14 cellular contexts compared by ENCODE assay signal in genomic region chr18:5972298-5972697, GRCh38.
DNase-seq lines count a peak whose midpoint lies in the region; ATAC-seq, FAIRE-seq and TF ChIP-seq lines count a peak whose summit lies in the region.
"Had no signal": no experiment of that assay in that cellular context is flagged by ENCODE, and none has a peak within 500 bp of the region (broad histone marks: within the 10 kb centered on the region; RNA-seq: fewer than 3 reads in every experiment).

No MANE protein-coding gene starts in this region.

- no peaks in the 10 kb centered on the region for H3K79me1 ChIP-seq in H1 (ENCODE audit: low read depth, low read length)

- H4K8ac ChIP-seq in H1 (ENCODE audit: extremely low read depth, insufficient read depth, low read length), result no peak overlapping the region

- peaks cover 0 to 11% (median 4%) of the 10 kb centered on the region in 4 experiments; a peak in 6 of 7 replicates for H3K4me1 ChIP-seq in H1 (replicated peaks in 1 of 4; ENCODE audit: control insufficient read depth in 3 of 4, insufficient read depth in 4 of 4, low read length in 3 of 4)
- no peaks in the 10 kb centered on the region for H3K4me1 ChIP-seq in smooth muscle cell (ENCODE audit: low read depth)
- no peaks in the 10 kb centered on the region for H3K4me1 ChIP-seq in mammary epithelial cell (ENCODE audit: insufficient read depth, low read length)

- H2BK120ac ChIP-seq in H1 (replicated peaks; ENCODE audit: low read depth, low read length), result no peak overlapping the region

- H3K36me3 ChIP-seq in H1 (ENCODE audit: control insufficient read depth in 2 of 4, insufficient read depth in 4 of 4, low read length in 3 of 4) (no peaks in the 10 kb centered on the region), smooth muscle cell (ENCODE audit: low read depth) (no peaks in the 10 kb centered on the region), mammary epithelial cell (ENCODE audit: insufficient read depth, low read length) (no peaks in the 10 kb centered on the region)
- H3K36me3 ChIP-seq: neutrophil had no signal

- H3K9me3 ChIP-seq in H1 (ENCODE audit: insufficient read depth in 2 of 2, low read depth in 1 of 2, low read length in 1 of 2) (no peaks in the 10 kb centered on the region), smooth muscle cell (replicated peaks; ENCODE audit: low read depth) (no peaks in the 10 kb centered on the region), mammary epithelial cell (replicated peaks; ENCODE audit: insufficient read depth, low read length) (peaks cover 36% of the 10 kb centered on the region)
- H3K9me3 ChIP-seq: neutrophil had no signal

- H3K27ac ChIP-seq in H1 (ENCODE audit: low read depth, low read length) (no peak overlapping the region), smooth muscle cell (ENCODE audit: low read depth) (no peak overlapping the region), mammary epithelial cell (ENCODE audit: insufficient read depth, low read depth, low read length) (no peak overlapping the region)
- H3K27ac ChIP-seq: neutrophil had no signal

- no peak for TF ChIP-seq POLR2A in H1 (IDR thresholded peaks at IDR 0.05; ENCODE audit: control extremely low read depth in 1 of 2, low read depth in 2 of 2, low read length in 2 of 2)

- H3K4me3 ChIP-seq in H1 (ENCODE audit: extremely low read depth in 1 of 4, insufficient read depth in 2 of 4, low read depth in 3 of 4, low read length in 4 of 4), result no peak overlapping the region
- H3K4me3 ChIP-seq in smooth muscle cell, result no peak overlapping the region
- no peak overlapping the region for H3K4me3 ChIP-seq in mammary epithelial cell (replicated peaks in 1 of 3; ENCODE audit: insufficient read depth in 1 of 3, low read depth in 2 of 3, low read length in 3 of 3)

- H3K4me1 Mint-ChIP-seq in glutamatergic neuron (ENCODE audit: low read depth, unreplicated experiment), result peaks cover 19% of the 10 kb centered on the region
- peaks cover 15% of the 10 kb centered on the region for H3K4me1 Mint-ChIP-seq in type B pancreatic cell (ENCODE audit: unreplicated experiment)

- no peaks in the 10 kb centered on the region for H3K79me2 ChIP-seq in H1 (ENCODE audit: control insufficient read depth in 1 of 2, insufficient read depth in 2 of 2, low read length in 2 of 2)
- H3K79me2 ChIP-seq in smooth muscle cell (ENCODE audit: low read depth), result no peaks in the 10 kb centered on the region
- H3K79me2 ChIP-seq in mammary epithelial cell (ENCODE audit: insufficient read depth, low read length), result no peaks in the 10 kb centered on the region

- ATAC-seq in GM18858 (IDR thresholded peaks at IDR 0.05; ENCODE audit: unreplicated experiment) (peak; percentile 38), GM21423 (IDR thresholded peaks at IDR 0.05; ENCODE audit: unreplicated experiment) (peak; percentile 53), HG03045 (IDR thresholded peaks at IDR 0.05; ENCODE audit: unreplicated experiment) (peak; percentile 45)
- ATAC-seq: Panc1 had no signal

- peaks cover 9% of the 10 kb centered on the region for H3F3A ChIP-seq in smooth muscle cell (ENCODE audit: low read depth)

- no peak for TF ChIP-seq EP300 in H1 (IDR thresholded peaks at IDR 0.05; ENCODE audit: borderline replicate concordance in 1 of 2, low read depth in 2 of 2, low read length in 2 of 2)

- dilution Hi-C loops in mammary epithelial cell (cut with HindIII; ENCODE audit: low sequenced_read_pairs), result no loop called here

- H4K20me1 ChIP-seq in H1 (replicated peaks in 1 of 2; ENCODE audit: control insufficient read depth in 1 of 2, insufficient read depth in 2 of 2, low read length in 2 of 2) (no peaks in the 10 kb centered on the region), smooth muscle cell (ENCODE audit: low read depth) (no peaks in the 10 kb centered on the region), mammary epithelial cell (ENCODE audit: insufficient read depth, low read length) (no peaks in the 10 kb centered on the region)

- H3K36me3 Mint-ChIP-seq in glutamatergic neuron (ENCODE audit: unreplicated experiment) (no peaks in the 10 kb centered on the region), type B pancreatic cell (no peaks in the 10 kb centered on the region)

- H3K9ac ChIP-seq in H1 (replicated peaks in 1 of 4; ENCODE audit: extremely low read depth in 1 of 4, low read depth in 3 of 4, low read length in 3 of 4), result no peak overlapping the region
- no peak overlapping the region for H3K9ac ChIP-seq in smooth muscle cell (ENCODE audit: low read depth)
- H3K9ac ChIP-seq in mammary epithelial cell (ENCODE audit: insufficient read depth, low read length), result no peak overlapping the region

- no peak overlapping the region for H3K4ac ChIP-seq in H1 (replicated peaks; ENCODE audit: insufficient read length, low read depth, low read length)

- H3K27me3 ChIP-seq in H1 (replicated peaks in 1 of 4; ENCODE audit: control insufficient read depth in 3 of 4, extremely low read depth in 1 of 4, insufficient read depth in 3 of 4, low read length in 3 of 4) (no peaks in the 10 kb centered on the region), smooth muscle cell (ENCODE audit: low read depth) (no peaks in the 10 kb centered on the region), mammary epithelial cell (ENCODE audit: insufficient read depth, low read length) (no peaks in the 10 kb centered on the region)
- H3K27me3 ChIP-seq: neutrophil had no signal

- no peak overlapping the region for H3K23ac ChIP-seq in H1 (ENCODE audit: insufficient read length)

- H3K18ac ChIP-seq in H1 (ENCODE audit: extremely low read depth, low read length), result no peak overlapping the region

- TF ChIP-seq RAD21 in H1 (IDR thresholded peaks at IDR 0.05 in 1 of 2, conservative IDR thresholded peaks at IDR 0.05 in 1 of 2; ENCODE audit: low read depth in 2 of 2, low read length in 2 of 2), result no peak

- H3K23me2 ChIP-seq in H1 (ENCODE audit: low read depth, low read length), result no peaks in the 10 kb centered on the region

- no peak overlapping the region for H2BK15ac ChIP-seq in H1 (ENCODE audit: low read length)

- no peak overlapping the region for H3K56ac ChIP-seq in H1 (replicated peaks; ENCODE audit: insufficient read length, low read depth, low read length)

- H4K5ac ChIP-seq in H1 (ENCODE audit: insufficient read length, low read depth, low read length), result no peak overlapping the region

- TF ChIP-seq CTCF in H1 (IDR thresholded peaks at IDR 0.05; ENCODE audit: control extremely low read depth in 1 of 3, insufficient read depth in 1 of 3, low read depth in 1 of 3, low read length in 3 of 3), result no peak
- TF ChIP-seq CTCF in smooth muscle cell (IDR thresholded peaks at IDR 0.05; ENCODE audit: borderline replicate concordance, insufficient read depth, poor library complexity, severe bottlenecking), result no peak
- TF ChIP-seq CTCF in mammary epithelial cell (conservative IDR thresholded peaks at IDR 0.05 in 1 of 2, IDR thresholded peaks at IDR 0.05 in 1 of 2; ENCODE audit: extremely low read depth in 1 of 2, insufficient read depth in 1 of 2, low read depth in 1 of 2, low read length in 2 of 2), result no peak
- no peak for TF ChIP-seq CTCF in glutamatergic neuron (IDR thresholded peaks at IDR 0.05; ENCODE audit: partially characterized antibody, unreplicated experiment)
- TF ChIP-seq CTCF in type B pancreatic cell (conservative IDR thresholded peaks at IDR 0.05), result no peak

- H3K9me3 Mint-ChIP-seq in glutamatergic neuron (ENCODE audit: unreplicated experiment), result no peaks in the 10 kb centered on the region
- H3K9me3 Mint-ChIP-seq in type B pancreatic cell, result no peaks in the 10 kb centered on the region
- H3K9me3 Mint-ChIP-seq: stimulated activated naive CD8-positive, alpha-beta T cell treated with anti-CD3 and anti-CD28 coated beads, Interleukin-15, Interleukin-2, amounts not matched to agents 100 ng/mL and 50 ng/mL, for 24 hours had no signal

- H2AK5ac ChIP-seq in H1 (ENCODE audit: low read depth, low read length), result no peak overlapping the region

- no peak overlapping the region for H2BK12ac ChIP-seq in H1 (ENCODE audit: low read depth, low read length)

- POLR2A ChIA-PET in H1 (lab: Charles Lee; ENCODE audit: partially characterized antibody), result no interaction called here

- H3K27me3 Mint-ChIP-seq in glutamatergic neuron (ENCODE audit: unreplicated experiment) (peaks cover 3% of the 10 kb centered on the region), type B pancreatic cell (peaks cover 49% of the 10 kb centered on the region)
- H3K27me3 Mint-ChIP-seq: stimulated activated naive CD8-positive, alpha-beta T cell treated with anti-CD3 and anti-CD28 coated beads, Interleukin-15, Interleukin-2, amounts not matched to agents 100 ng/mL and 50 ng/mL, for 24 hours had no signal

- intact Hi-C loops in mammary epithelial cell (cut with micrococcal nuclease), result no loop called here

- H3K14ac ChIP-seq in H1 (ENCODE audit: insufficient read length), result no peak overlapping the region

- H2BK5ac ChIP-seq in H1 (ENCODE audit: low read depth, low read length), result no peak overlapping the region

- FAIRE-seq in H1 (lab: Jason Lieb, UNC), result no peak

- H2BK20ac ChIP-seq in H1 (ENCODE audit: low read length), result 0 out of 2 replicates have a peak overlapping the region, but pooled peaks have one; percentile 55

- in situ Hi-C loops in mammary epithelial cell (cut with MboI; ENCODE audit: low sequenced_read_pairs in 2 of 2), result no loop called here

- CTCF ChIA-PET in H1 (lab: Charles Lee; ENCODE audit: partially characterized antibody) (interaction anchor here (0.8 to 2.3 kb wide), 4 partner anchors 12 to 93 kb away, joined by 3 to 5 read pairs (median 4); no protein-coding TSS in a partner anchor), mammary epithelial cell (lab: Charles Lee; ENCODE audit: low non-redundant PET) (no interaction called here)

- H3K4me2 ChIP-seq in H1 (ENCODE audit: insufficient read depth in 1 of 2, low read depth in 2 of 2, low read length in 2 of 2) (no peak overlapping the region), smooth muscle cell (no peak overlapping the region), mammary epithelial cell (ENCODE audit: insufficient read depth, low read depth, low read length) (no peak overlapping the region)

- H3K4me3 Mint-ChIP-seq in glutamatergic neuron (ENCODE audit: unreplicated experiment), result no peak overlapping the region
- H3K4me3 Mint-ChIP-seq in type B pancreatic cell, result no peak overlapping the region
- H3K4me3 Mint-ChIP-seq: stimulated activated naive CD8-positive, alpha-beta T cell treated with anti-CD3 and anti-CD28 coated beads, Interleukin-15, Interleukin-2, amounts not matched to agents 100 ng/mL and 50 ng/mL, for 24 hours had no signal

- H4K91ac ChIP-seq in H1 (replicated peaks; ENCODE audit: insufficient read length, low read length), result no peak overlapping the region

- H3K27ac Mint-ChIP-seq in glutamatergic neuron (ENCODE audit: unreplicated experiment), result no peak overlapping the region
- H3K27ac Mint-ChIP-seq in type B pancreatic cell, result no peak overlapping the region
- H3K27ac Mint-ChIP-seq: stimulated activated naive CD8-positive, alpha-beta T cell treated with anti-CD3 and anti-CD28 coated beads, Interleukin-15, Interleukin-2, amounts not matched to agents 100 ng/mL and 50 ng/mL, for 24 hours had no signal

- 79% methylated on average over 7 of the region's 7 CpGs; no CpG with 5 or more reads in 1 of the 2 experiments for WGBS in H1 (ENCODE audit: extremely low coverage in 1 of 2, insufficient coverage in 1 of 2, insufficient read length in 1 of 2, insufficient replicate concordance in 2 of 2, low coverage in 1 of 2, low lambda C conversion rate in 2 of 2, missing lambda C conversion rate in 1 of 2), 2 experiments
- WGBS in smooth muscle cell (ENCODE audit: low lambda C conversion rate), result 83% methylated on average over 7 of the region's 7 CpGs
- WGBS in mammary epithelial cell (ENCODE audit: low coverage, missing lambda C conversion rate), result 73% methylated on average over 6 of the region's 7 CpGs

- BruUV-seq in mammary epithelial cell (replicated peaks; lab: Mats Ljungman, UMichigan), result no TSS peak

- no peak overlapping the region for H2AFZ ChIP-seq in H1 (ENCODE audit: low read length)
- H2AFZ ChIP-seq in smooth muscle cell (ENCODE audit: low read depth), result no peak overlapping the region
- H2AFZ ChIP-seq in mammary epithelial cell (ENCODE audit: low read depth, low read length), result no peak overlapping the region

- DNase-seq in H1 (ENCODE audit: low read depth in 1 of 2, low spot score in 2 of 2) (no peak), smooth muscle cell (lab: John Stamatoyannopoulos, UW; ENCODE audit: unreplicated experiment) (no peak), mammary epithelial cell (no peak), glutamatergic neuron (no peak), type B pancreatic cell (ENCODE audit: extremely low spot score, unreplicated experiment) (no peak)
- DNase-seq: activated T-cell treated with anti-CD3 and anti-CD28 coated beads, Interleukin-2, amount 50 U/mL, for 1 hour; NCI-H1694; stimulated activated CD4-positive, alpha-beta T cell treated with anti-CD3 and anti-CD28 coated beads, Interleukin-15, amount 100 ng/mL, for 24 hours had no signal
